In genomic region chr22:28441720-28442263, GRCh38 we compare ENCODE assay signal across 8 cellular contexts.
DNase-seq lines count a peak whose midpoint lies in the region; ATAC-seq and TF ChIP-seq lines count a peak whose summit lies in the region.

No MANE protein-coding gene starts in this region.

- peak overlapping the region; percentile 61 for H3K4me3 ChIP-seq in choroid plexus epithelial cell (ENCODE audit: low read depth, low read length)
- H3K4me3 ChIP-seq in upper lobe of right lung: peak overlapping the region; percentile 61

- H3K4me1 Mint-ChIP-seq in activated naive CD4-positive, alpha-beta T cell treated with anti-CD3 and anti-CD28 coated beads, Interleukin-2, amount 10 ng/mL, durations not matched to agents 7 days and 5 days: peaks cover 32% of the 10 kb centered on the region

- CTCF ChIA-PET in activated naive CD4-positive, alpha-beta T cell treated with anti-CD3 and anti-CD28 coated beads, Interleukin-2, amount 10 ng/mL, durations not matched to agents 7 days and 5 days (lab: Charles Lee): interaction anchor here (1.1 to 5.9 kb wide), 12 partner anchors 13 to 423 kb away, joined by 3 to 76 read pairs (median 4); no protein-coding TSS in a partner anchor

- H3K9me3 ChIP-seq in upper lobe of right lung: no peaks in the 10 kb centered on the region

- H3K27ac ChIP-seq in upper lobe of right lung: peak overlapping the region; percentile 88

- H3K27me3 ChIP-seq in upper lobe of right lung: no peaks in the 10 kb centered on the region

- ATAC-seq in upper lobe of right lung (no peak), HG02571 (IDR thresholded peaks at IDR 0.05; ENCODE audit: unreplicated experiment) (no peak)

- H3K36me3 Mint-ChIP-seq in activated naive CD4-positive, alpha-beta T cell treated with anti-CD3 and anti-CD28 coated beads, Interleukin-2, amount 10 ng/mL, durations not matched to agents 7 days and 5 days: no peaks in the 10 kb centered on the region

- H3K9me3 Mint-ChIP-seq in activated naive CD4-positive, alpha-beta T cell treated with anti-CD3 and anti-CD28 coated beads, Interleukin-2, amount 10 ng/mL, durations not matched to agents 7 days and 5 days: no peaks in the 10 kb centered on the region

- H3K27me3 Mint-ChIP-seq in activated naive CD4-positive, alpha-beta T cell treated with anti-CD3 and anti-CD28 coated beads, Interleukin-2, amount 10 ng/mL, durations not matched to agents 7 days and 5 days: peaks cover 33% of the 10 kb centered on the region

- peaks cover 29% of the 10 kb centered on the region for H3K4me1 ChIP-seq in upper lobe of right lung

- TF ChIP-seq CTCF in choroid plexus epithelial cell (conservative IDR thresholded peaks at IDR 0.05; ENCODE audit: low read depth, low read length): no peak
- TF ChIP-seq CTCF in upper lobe of right lung (IDR thresholded peaks at IDR 0.05): no peak

- no peak for DNase-seq in activated naive CD4-positive, alpha-beta T cell treated with anti-CD3 and anti-CD28 coated beads, Interleukin-2, amount 10 ng/mL, durations not matched to agents 7 days and 5 days
- no peak for DNase-seq in activated naive CD4-positive, alpha-beta T cell (lab: John Stamatoyannopoulos, UW)
- DNase-seq in choroid plexus epithelial cell (ENCODE audit: low read depth) (peak; percentile 57), medulla oblongata (ENCODE audit: extremely low spot score) (peak; percentile 48), upper lobe of right lung (no peak), GOT3 (lab: John Stamatoyannopoulos, UW) (no peak), inferior parietal cortex (ENCODE audit: extremely low spot score) (no peak)

- H3K36me3 ChIP-seq in upper lobe of right lung: no peaks in the 10 kb centered on the region

- intact Hi-C loops in upper lobe of right lung (cut with DNase I): no loop called here

- no peak overlapping the region for H3K27ac Mint-ChIP-seq in activated naive CD4-positive, alpha-beta T cell treated with anti-CD3 and anti-CD28 coated beads, Interleukin-2, amount 10 ng/mL, durations not matched to agents 7 days and 5 days

- H3K4me3 Mint-ChIP-seq in activated naive CD4-positive, alpha-beta T cell treated with anti-CD3 and anti-CD28 coated beads, Interleukin-2, amount 10 ng/mL, durations not matched to agents 7 days and 5 days: peak overlapping the region; percentile 61

Comparison
In these comparisons a context has a peak if more than half of its experiments do, and no peak if none do; other contexts are left out.
1. DNase-seq: peak in choroid plexus epithelial cell (single experiment) and medulla oblongata (single experiment); none in activated naive CD4-positive, alpha-beta T cell treated with anti-CD3 and anti-CD28 coated beads, Interleukin-2, amount 10 ng/mL, durations not matched to agents 7 days and 5 days (single experiment), activated naive CD4-positive, alpha-beta T cell (0 of 4), upper lobe of right lung (single experiment), GOT3 (single experiment) and inferior parietal cortex (single experiment).